Comparison of ENCODE assay signal across 1 cellular context in genomic region chr2:27708257-27708654, GRCh38.
TF ChIP-seq lines count a peak whose summit lies in the region.

No MANE protein-coding gene starts in this region.

TF ChIP-seq in H1, 55 proteins besides CTCF, POLR2A, EP300 and RAD21:
- TF ChIP-seq NRF1 (IDR thresholded peaks at IDR 0.05; ENCODE audit: low read depth, low read length) (no peak), MAFK (IDR thresholded peaks at IDR 0.05; ENCODE audit: low read depth, low read length) (no peak), SIRT6 (IDR thresholded peaks at IDR 0.05; ENCODE audit: low read length) (no peak), POU5F1 (IDR thresholded peaks at IDR 0.05; ENCODE audit: low read depth, low read length) (no peak), USF2 (IDR thresholded peaks at IDR 0.05; ENCODE audit: low read length) (no peak), RXRA (IDR thresholded peaks at IDR 0.05; ENCODE audit: insufficient read depth, low read depth, low read length) (no peak), NANOG (IDR thresholded peaks at IDR 0.05; ENCODE audit: insufficient read depth, low read depth, low read length, poor library complexity, severe bottlenecking) (no peak), ATF2 (IDR thresholded peaks at IDR 0.05; ENCODE audit: low read length) (no peak), TBP (IDR thresholded peaks at IDR 0.05; ENCODE audit: low read depth, low read length) (no peak), ZNF274 (IDR thresholded peaks at IDR 0.05; ENCODE audit: borderline replicate concordance, extremely low read depth, low read length) (no peak), CREB1 (IDR thresholded peaks at IDR 0.05) (no peak), JUND (IDR thresholded peaks at IDR 0.05; ENCODE audit: low read length) (no peak), ASH2L (IDR thresholded peaks at IDR 0.05; ENCODE audit: low read length) (no peak), JUN (IDR thresholded peaks at IDR 0.05; ENCODE audit: low read depth, low read length) (no peak), RFX5 (IDR thresholded peaks at IDR 0.05; ENCODE audit: borderline replicate concordance, low read depth, low read length) (no peak), ATF3 (IDR thresholded peaks at IDR 0.05; ENCODE audit: insufficient read depth, low read depth, low read length) (no peak), FOSL1 (IDR thresholded peaks at IDR 0.05; ENCODE audit: insufficient read depth, low read depth, low read length) (no peak), SAP30 (IDR thresholded peaks at IDR 0.05; ENCODE audit: insufficient read depth, insufficient replicate concordance, low read length) (no peak), GABPA (IDR thresholded peaks at IDR 0.05; ENCODE audit: borderline replicate concordance, insufficient read depth, low read length) (no peak)
